ENCODE assay signal across 1 cellular context in genomic region chr10:60618861-60619260, GRCh38.
TF ChIP-seq lines count a peak whose summit lies in the region.

No MANE protein-coding gene starts in this region.

TF ChIP-seq in K562, 482 proteins besides CTCF, POLR2A, EP300 and RAD21:
- TF ChIP-seq CEBPG (CRISPR knock-in tag; IDR thresholded peaks at IDR 0.05) (no peak), CEBPG (tag; conservative IDR thresholded peaks at IDR 0.05 in 1 of 2, IDR thresholded peaks at IDR 0.05 in 1 of 2) (no peak), VEZF1 (CRISPR knock-in tag; IDR thresholded peaks at IDR 0.05) (no peak), TAF15 (IDR thresholded peaks at IDR 0.05; ENCODE audit: low read depth, low read length) (no peak), KDM4B (IDR thresholded peaks at IDR 0.05; ENCODE audit: borderline replicate concordance in 2 of 2, low read depth in 1 of 2) (no peak), XRCC5 (IDR thresholded peaks at IDR 0.05; ENCODE audit: low read depth, low read length) (no peak), L3MBTL2 (IDR thresholded peaks at IDR 0.05) (no peak), ASH1L (IDR thresholded peaks at IDR 0.05; ENCODE audit: borderline replicate concordance, low read depth, partially characterized antibody) (no peak), CREBBP (IDR thresholded peaks at IDR 0.05; ENCODE audit: low read depth, low read length) (no peak), PTRF (tag; IDR thresholded peaks at IDR 0.05) (no peak), ZNF311 (CRISPR knock-in tag; IDR thresholded peaks at IDR 0.05) (no peak)
- TF ChIP-seq, protein P1, sequence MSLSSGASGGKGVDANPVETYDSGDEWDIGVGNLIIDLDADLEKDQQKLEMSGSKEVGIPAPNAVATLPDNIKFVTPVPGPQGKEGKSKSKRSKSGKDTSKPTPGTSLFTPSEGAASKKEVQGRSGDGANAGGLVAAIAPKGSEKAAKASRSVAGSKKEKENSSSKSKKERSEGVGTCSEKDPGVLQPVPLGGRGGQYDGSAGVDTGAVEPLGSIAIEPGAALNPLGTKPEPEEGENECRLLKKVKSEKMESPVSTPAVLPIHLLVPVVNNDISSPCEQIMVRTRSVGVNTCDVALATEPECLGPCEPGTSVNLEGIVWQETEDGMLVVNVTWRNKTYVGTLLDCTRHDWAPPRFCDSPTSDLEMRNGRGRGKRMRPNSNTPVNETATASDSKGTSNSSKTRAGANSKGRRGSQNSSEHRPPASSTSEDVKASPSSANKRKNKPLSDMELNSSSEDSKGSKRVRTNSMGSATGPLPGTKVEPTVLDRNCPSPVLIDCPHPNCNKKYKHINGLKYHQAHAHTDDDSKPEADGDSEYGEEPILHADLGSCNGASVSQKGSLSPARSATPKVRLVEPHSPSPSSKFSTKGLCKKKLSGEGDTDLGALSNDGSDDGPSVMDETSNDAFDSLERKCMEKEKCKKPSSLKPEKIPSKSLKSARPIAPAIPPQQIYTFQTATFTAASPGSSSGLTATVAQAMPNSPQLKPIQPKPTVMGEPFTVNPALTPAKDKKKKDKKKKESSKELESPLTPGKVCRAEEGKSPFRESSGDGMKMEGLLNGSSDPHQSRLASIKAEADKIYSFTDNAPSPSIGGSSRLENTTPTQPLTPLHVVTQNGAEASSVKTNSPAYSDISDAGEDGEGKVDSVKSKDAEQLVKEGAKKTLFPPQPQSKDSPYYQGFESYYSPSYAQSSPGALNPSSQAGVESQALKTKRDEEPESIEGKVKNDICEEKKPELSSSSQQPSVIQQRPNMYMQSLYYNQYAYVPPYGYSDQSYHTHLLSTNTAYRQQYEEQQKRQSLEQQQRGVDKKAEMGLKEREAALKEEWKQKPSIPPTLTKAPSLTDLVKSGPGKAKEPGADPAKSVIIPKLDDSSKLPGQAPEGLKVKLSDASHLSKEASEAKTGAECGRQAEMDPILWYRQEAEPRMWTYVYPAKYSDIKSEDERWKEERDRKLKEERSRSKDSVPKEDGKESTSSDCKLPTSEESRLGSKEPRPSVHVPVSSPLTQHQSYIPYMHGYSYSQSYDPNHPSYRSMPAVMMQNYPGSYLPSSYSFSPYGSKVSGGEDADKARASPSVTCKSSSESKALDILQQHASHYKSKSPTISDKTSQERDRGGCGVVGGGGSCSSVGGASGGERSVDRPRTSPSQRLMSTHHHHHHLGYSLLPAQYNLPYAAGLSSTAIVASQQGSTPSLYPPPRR (CRISPR knock-in tag; IDR thresholded peaks at IDR 0.05; ENCODE audit: borderline replicate concordance): no peak
